Comparison of ENCODE assay signal across 9 cellular contexts in the genomic region with DNA sequence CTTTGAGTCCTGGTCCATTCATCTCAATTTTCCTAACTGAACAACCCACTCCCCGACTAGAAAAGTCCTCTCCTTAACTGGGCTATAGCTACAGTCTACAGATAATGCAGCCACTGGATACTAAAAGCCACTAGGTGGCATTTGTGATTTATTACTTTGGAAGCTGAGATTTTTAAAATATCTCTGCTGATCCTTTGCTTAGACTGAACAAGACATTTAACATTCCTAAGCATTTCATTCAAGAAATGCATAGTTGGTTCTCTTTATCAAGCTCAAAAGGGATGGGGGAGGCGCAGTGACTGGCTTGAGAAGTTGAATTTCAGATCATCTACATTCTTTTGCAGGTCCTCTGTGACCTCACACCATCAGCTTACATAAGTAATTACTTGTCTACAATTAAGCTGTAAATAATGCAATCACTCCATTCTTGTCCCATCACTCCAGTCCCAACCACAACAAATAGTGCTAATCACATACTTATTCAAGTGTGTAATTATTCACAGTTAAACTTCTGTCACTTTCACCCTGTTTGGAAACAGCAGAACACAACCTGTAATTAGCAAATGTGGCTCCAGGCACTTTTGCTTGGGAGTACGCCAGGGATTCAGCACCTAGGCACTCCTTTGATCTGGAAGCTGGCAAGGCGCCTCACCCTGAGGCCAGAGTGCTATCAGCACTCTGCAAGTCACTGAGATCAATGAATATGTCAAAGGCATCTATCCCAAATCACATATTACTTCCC.
DNase-seq lines count a peak whose midpoint lies in the region; ATAC-seq and TF ChIP-seq lines count a peak whose summit lies in the region.
"Had no signal": no experiment of that assay in that cellular context is flagged by ENCODE, and none has a peak within 500 bp of the region (broad histone marks: within the 10 kb centered on the region; RNA-seq: fewer than 3 reads in every experiment).

No MANE protein-coding gene starts in this region.

- H3K27me3 ChIP-seq in adipocyte (replicated peaks; ENCODE audit: control insufficient read depth, insufficient read depth, low read length): no peaks in the 10 kb centered on the region

- no peak overlapping the region for H3K4me3 ChIP-seq in adipocyte (ENCODE audit: low read length)

- peak; percentile 58 for TF ChIP-seq CTCF in AG09319 (IDR thresholded peaks at IDR 0.05; ENCODE audit: low read depth, low read length)

- no peak for ATAC-seq in GM18502 (IDR thresholded peaks at IDR 0.05; ENCODE audit: poor library complexity, unreplicated experiment)
- ATAC-seq in HG02981 (IDR thresholded peaks at IDR 0.05; ENCODE audit: unreplicated experiment): no peak
- ATAC-seq in GM19452 (IDR thresholded peaks at IDR 0.05; ENCODE audit: unreplicated experiment): no peak
- ATAC-seq: T-helper 17 cell had no signal

- DNase-seq in AG09319 (ENCODE audit: extremely low read depth, low read depth) (peak; percentile 8), NCI-H1105 (lab: John Stamatoyannopoulos, UW) (peak; percentile 91), adipocyte (ENCODE audit: low read depth) (peak; percentile 83), kidney tubule cell (ENCODE audit: low spot score) (peak; percentile 30), NOMO-1 treated with dmso at 0.1 percent for 144 hours (lab: John Stamatoyannopoulos, UW; ENCODE audit: unreplicated experiment) (no peak)
- DNase-seq: T-helper 17 cell had no signal

- H3K4me1 ChIP-seq in adipocyte (ENCODE audit: control insufficient read depth, insufficient read depth, low read length): peaks cover 25% of the 10 kb centered on the region

- H3K36me3 ChIP-seq in adipocyte (ENCODE audit: control insufficient read depth, insufficient read depth, low read length, severe bottlenecking): no peaks in the 10 kb centered on the region

- H3K9ac ChIP-seq in adipocyte (ENCODE audit: low read length): no peak overlapping the region

- no peaks in the 10 kb centered on the region for H3K9me3 ChIP-seq in adipocyte (ENCODE audit: control insufficient read depth, low read length)
